ENCODE assay signal across 18 cellular contexts in genomic region chr13:113299951-113300350, GRCh38. TPM values are rescaled to one million over a fixed set of nuclear protein-coding genes. Genes with fewer than 3 reads are reported as not detected.
DNase-seq lines count a peak whose midpoint lies in the region; ATAC-seq, FAIRE-seq and TF ChIP-seq lines count a peak whose summit lies in the region.
"Had no signal": no experiment of that assay in that cellular context is flagged by ENCODE, and none has a peak within 500 bp of the region (broad histone marks: within the 10 kb centered on the region; RNA-seq: fewer than 3 reads in every experiment).

No MANE protein-coding gene starts in this region.

- TF ChIP-seq RAD21 in HepG2 (CRISPR knock-in tag; IDR thresholded peaks at IDR 0.05), result no peak

- H3K4me3 ChIP-seq in HepG2 (replicated peaks in 1 of 3; ENCODE audit: insufficient read depth in 1 of 3, low read depth in 2 of 3, low read length in 3 of 3) (peak overlapping the region in 1 of 3 experiments; percentile 16; a peak in 1 of 6 replicates), WERI-Rb-1 (ENCODE audit: low read depth, low read length) (no peak overlapping the region)
- H3K4me3 ChIP-seq: body of pancreas, prostate gland, upper lobe of right lung had no signal

- FAIRE-seq in HepG2 (lab: Jason Lieb, UNC), result peak; percentile 76

- H3K9me3 ChIP-seq in HepG2 (ENCODE audit: low read length) (no peaks in the 10 kb centered on the region), WERI-Rb-1 (ENCODE audit: severe bottlenecking) (no peaks in the 10 kb centered on the region)
- H3K9me3 ChIP-seq: body of pancreas, prostate gland, upper lobe of right lung had no signal

- POLR2A ChIA-PET in HepG2 (lab: Yijun Ruan, JAX), result interaction anchor here (1.1 kb wide), 1 partner anchor 96 kb away, joined by 7 read pairs; no protein-coding TSS in a partner anchor

- H3K79me2 ChIP-seq in HepG2 (ENCODE audit: insufficient read depth, low read length), result peaks cover 67% of the 10 kb centered on the region

- CTCF ChIA-PET in HepG2 (lab: Yijun Ruan, JAX; ENCODE audit: low intra/inter-chr PET ratio, low total read pairs), result no interaction called here

- 0 out of 2 replicates have a peak overlapping the region, but pooled peaks have one; percentile 22 for H3K9ac ChIP-seq in HepG2 (ENCODE audit: insufficient read depth, low read depth, low read length)

- ATAC-seq in GM19351 (IDR thresholded peaks at IDR 0.05; ENCODE audit: unreplicated experiment) (peak; percentile 41), HepG2 (peak; percentile 72)
- ATAC-seq: body of pancreas, upper lobe of right lung had no signal

- peaks cover 3% of the 10 kb centered on the region; the same call in 1 of the 2 replicates for H4K20me1 ChIP-seq in HepG2 (ENCODE audit: insufficient read depth, low read length)

- DNase-seq in AML-193 (lab: John Stamatoyannopoulos, UW) (peak; percentile 26 to 49), NOMO-1 treated with dmso at 0.1 percent for 144 hours (lab: John Stamatoyannopoulos, UW; ENCODE audit: unreplicated experiment) (peak; percentile 38), HepG2 (ENCODE audit: low spot score) (peak; percentile 91), WERI-Rb-1 (no peak), mucosa of gallbladder (ENCODE audit: low spot score) (no peak)
- no peak for DNase-seq in effector CD8-positive, alpha-beta T cell (lab: John Stamatoyannopoulos, UW)
- DNase-seq in activated effector memory CD4-positive, alpha-beta T cell treated with Interleukin-2 at 50 U/mL for 16 hours, result no peak
- DNase-seq: activated CD4-positive, alpha-beta T cell treated with anti-CD3 and anti-CD28 coated beads, Interleukin-2, amount 10 ng/mL, durations not matched to agents 24 days and 14 days; GOT3; MM.1S; RPMI8226; stimulated activated CD4-positive, alpha-beta T cell treated with anti-CD3 and anti-CD28 coated beads, Interleukin-2, amount 100 ng/mL, for 24 hours; T-helper 2 cell; upper lobe of right lung had no signal

- H2AFZ ChIP-seq in HepG2 (ENCODE audit: low read length), result no peak overlapping the region

- WGBS in HepG2 (ENCODE audit: low lambda C conversion rate), result 15% methylated on average over 7 of the region's 7 CpGs

- in situ Hi-C loops in HepG2 (cut with HindIII; ENCODE audit: extremely low pct_ligation_motif_present, low pct_unique_long_range_greater_than_20kb), result no loop called here

- no peak for TF ChIP-seq POLR2A in HepG2 (IDR thresholded peaks at IDR 0.05; ENCODE audit: insufficient read depth in 1 of 2, low read depth in 2 of 2, low read length in 2 of 2)

- TF ChIP-seq EP300 in HepG2 (IDR thresholded peaks at IDR 0.05; ENCODE audit: low read depth in 2 of 2, low read length in 2 of 2) (peak; percentile 53 to 71; a peak in 2 of 4 replicates), HepG2 (CRISPR knock-in tag; IDR thresholded peaks at IDR 0.05; ENCODE audit: borderline replicate concordance) (no peak)

- TF ChIP-seq CTCF in HepG2 (CRISPR knock-in tag; IDR thresholded peaks at IDR 0.05) (no peak), WERI-Rb-1 (IDR thresholded peaks at IDR 0.05; ENCODE audit: low read depth, low read length) (no peak)

- H3K4me1 ChIP-seq in HepG2 (ENCODE audit: insufficient read depth, low read length), result peaks cover 39% of the 10 kb centered on the region
- H3K4me1 ChIP-seq: prostate gland had no signal

- no TSS peak for BruUV-seq in HepG2 (replicated peaks; lab: Mats Ljungman, UMichigan)

- no peaks in the 10 kb centered on the region for H3K27me3 ChIP-seq in HepG2 (ENCODE audit: control insufficient read depth in 1 of 2, insufficient read depth in 2 of 2, low read length in 2 of 2)
- no peaks in the 10 kb centered on the region for H3K27me3 ChIP-seq in WERI-Rb-1 (ENCODE audit: insufficient read depth, low read depth, severe bottlenecking)
- H3K27me3 ChIP-seq: body of pancreas, upper lobe of right lung had no signal

- H3K27ac ChIP-seq in HepG2 (ENCODE audit: extremely low read length, insufficient read depth, low read length), result peak overlapping the region; percentile 57
- H3K27ac ChIP-seq in WERI-Rb-1, result no peak overlapping the region
- H3K27ac ChIP-seq: body of pancreas, HL-60, prostate gland, upper lobe of right lung had no signal

- peak overlapping the region; percentile 62 for H3K4me2 ChIP-seq in HepG2 (ENCODE audit: low read depth, low read length)

- intact Hi-C loops in HepG2 (cut with micrococcal nuclease; ENCODE audit: unreplicated experiment), result loop anchor here (2.0 to 5.0 kb wide), 2 partner anchors 25 to 62 kb away; partner anchors contain the start of gene GRTP1

- H3K36me3 ChIP-seq in HepG2 (replicated peaks in 1 of 2; ENCODE audit: control insufficient read depth in 1 of 2, insufficient read depth in 2 of 2, low read length in 2 of 2) (peaks cover 5 to 10% of the 10 kb centered on the region in 2 experiments; a peak in 3 of 5 replicates), WERI-Rb-1 (peaks cover 28% of the 10 kb centered on the region)
- H3K36me3 ChIP-seq: prostate gland had no signal

TF ChIP-seq in HepG2, 621 proteins besides CTCF, POLR2A, EP300 and RAD21 (continues in another document):
- TF ChIP-seq KAT7 (CRISPR knock-in tag; IDR thresholded peaks at IDR 0.05; ENCODE audit: borderline replicate concordance), result 0 out of 2 replicates have a peak, but pooled peaks have one; percentile 37
- 0 out of 2 replicates have a peak, but pooled peaks have one; percentile 30 for TF ChIP-seq ZNF234 (CRISPR knock-in tag; conservative IDR thresholded peaks at IDR 0.05)
- TF ChIP-seq PCBP2 (optimal IDR thresholded peaks at IDR 0.05; ENCODE audit: low read depth, low read length, poor library complexity, severe bottlenecking), result no peak
- peak; percentile 52; the same call in 1 of the 2 replicates for TF ChIP-seq ZNF292 (CRISPR knock-in tag; IDR thresholded peaks at IDR 0.05; ENCODE audit: borderline replicate concordance, low read depth)
- peak; percentile 29; the same call in 1 of the 2 replicates for TF ChIP-seq MEIS1 (CRISPR knock-in tag; IDR thresholded peaks at IDR 0.05; ENCODE audit: borderline replicate concordance)
- TF ChIP-seq KDM5A (IDR thresholded peaks at IDR 0.05; ENCODE audit: borderline replicate concordance, low read length), result peak; percentile 30; the same call in 1 of the 2 replicates
- TF ChIP-seq SUZ12 (IDR thresholded peaks at IDR 0.05; ENCODE audit: low read depth, low read length), result no peak
- TF ChIP-seq ZNF841 (CRISPR knock-in tag; IDR thresholded peaks at IDR 0.05; ENCODE audit: borderline replicate concordance), result no peak
- TF ChIP-seq ZSCAN9 (CRISPR knock-in tag; IDR thresholded peaks at IDR 0.05; ENCODE audit: borderline replicate concordance), result peak; percentile 63; the same call in 1 of the 2 replicates
- TF ChIP-seq CREM (IDR thresholded peaks at IDR 0.05), result peak; percentile 56
- no peak for TF ChIP-seq CREM (CRISPR knock-in tag; IDR thresholded peaks at IDR 0.05)
- TF ChIP-seq ZNF761 (CRISPR knock-in tag; conservative IDR thresholded peaks at IDR 0.05), result no peak
- TF ChIP-seq PHF21A (CRISPR knock-in tag; IDR thresholded peaks at IDR 0.05), result peak; percentile 58
- no peak for TF ChIP-seq KLF6 (CRISPR knock-in tag; IDR thresholded peaks at IDR 0.05)
- peak; percentile 96 for TF ChIP-seq PITX1 (CRISPR knock-in tag; IDR thresholded peaks at IDR 0.05)
- no peak for TF ChIP-seq HCFC1 (IDR thresholded peaks at IDR 0.05; ENCODE audit: low read depth, low read length)

RNA-seq across cellular contexts. Expression of gene LAMP1, which starts 2.9 kb away (rescaled TPM):
- total RNA-seq in HepG2 (2016; rRNA removed; fragmentation: Illumina TruSeq; extraction: Trizol) (33.2 and 112 TPM in 2 replicates), mucosa of gallbladder (306 TPM)
- total RNA-seq in HepG2 (2016; cell fraction: cytosol; rRNA removed; fragmentation: Illumina TruSeq; extraction: Trizol; ENCODE audit: low read depth), result 10.9 and 12.4 TPM in 2 replicates
- 28.0 and 117 TPM in 2 replicates for total RNA-seq in HepG2 (2016; cell fraction: insoluble cytoplasmic fraction; rRNA removed; fragmentation: Illumina TruSeq; extraction: Trizol)
- total RNA-seq in HepG2 (2016; cell fraction: membrane; rRNA removed; fragmentation: Illumina TruSeq; extraction: Trizol), result 16.4 and 16.7 TPM in 2 replicates
- 71.7 and 83.9 TPM in 2 replicates for total RNA-seq in HepG2 (2016; cell fraction: nucleus; rRNA removed; fragmentation: Illumina TruSeq; extraction: Trizol)
- 103 TPM in 2 replicates for polyA plus RNA-seq in HepG2 (2011; rRNA removed)
- 54.8 and 61.5 TPM in 2 replicates for polyA plus RNA-seq in HepG2 (2011; cell fraction: cytosol; rRNA removed)
- polyA plus RNA-seq in HepG2 (2011; cell fraction: nucleus; rRNA removed), result 64.5 and 68.1 TPM in 2 replicates
- 94.8 and 95.4 TPM in 2 replicates for polyA plus RNA-seq in HepG2 (2012)
- 8.2 and 8.9 TPM in 2 replicates for polyA plus RNA-seq in HepG2 (2016; cell fraction: cytosol; fragmentation: Illumina TruSeq; extraction: Trizol; ENCODE audit: low read depth)
- polyA plus RNA-seq in HepG2 (2016; cell fraction: insoluble cytoplasmic fraction; fragmentation: Illumina TruSeq; extraction: Trizol; ENCODE audit: low read depth), result 42.2 and 53.5 TPM in 2 replicates
- 14.6 and 17.0 TPM in 2 replicates for polyA plus RNA-seq in HepG2 (2016; cell fraction: membrane; fragmentation: Illumina TruSeq; extraction: Trizol; ENCODE audit: low read depth)
- 165 and 182 TPM in 2 replicates for polyA plus RNA-seq in HepG2 (2016; cell fraction: nucleus; fragmentation: Illumina TruSeq; extraction: Trizol; ENCODE audit: insufficient read depth, low read depth)
- 78.2 and 92.0 TPM in 2 replicates for polyA minus RNA-seq in HepG2 (2011; rRNA and poly(A)+ RNA removed; ENCODE audit: low replicate concordance)
- polyA minus RNA-seq in HepG2 (2011; cell fraction: cytosol; rRNA and poly(A)+ RNA removed), result 54.9 and 61.7 TPM in 2 replicates
- 25.2 and 25.9 TPM in 2 replicates for polyA minus RNA-seq in HepG2 (2011; cell fraction: nucleus; rRNA and poly(A)+ RNA removed)

Comparison
In these comparisons a context has a peak if more than half of its experiments do, and no peak if none do; other contexts are left out.
1. DNase-seq: peak in AML-193 (2 of 2), NOMO-1 treated with dmso at 0.1 percent for 144 hours (single experiment) and HepG2 (single experiment); none in WERI-Rb-1 (single experiment), effector CD8-positive, alpha-beta T cell (single experiment), mucosa of gallbladder (single experiment) and activated effector memory CD4-positive, alpha-beta T cell treated with Interleukin-2 at 50 U/mL for 16 hours (single experiment).